In genomic region chr13:114161644-114162532, GRCh38 we compare ENCODE assay signal across 9 cellular contexts. TPM values are rescaled to one million over a fixed set of nuclear protein-coding genes. Genes with fewer than 3 reads are reported as not detected.
A peak's percentile ranks its signal among the peaks of the same experiment; 100 is the strongest.
DNase-seq lines count a peak whose midpoint lies in the region; ATAC-seq, FAIRE-seq and TF ChIP-seq lines count a peak whose summit lies in the region.
"Had no signal": no experiment of that assay in that cellular context is flagged by ENCODE, and none has a peak within 500 bp of the region (broad histone marks: within the 10 kb centered on the region; RNA-seq: fewer than 3 reads in every experiment).

No MANE protein-coding gene starts in this region.

- H3K4me3 Mint-ChIP-seq in activated CD4-positive, alpha-beta memory T cell treated with anti-CD3 and anti-CD28 coated beads, Interleukin-2, amount 10 ng/mL, durations not matched to agents 7 days and 5 days: peak overlapping the region; percentile 53
- peak overlapping the region; percentile 81 to 82 for H3K4me3 Mint-ChIP-seq in stimulated activated naive B cell treated with anti-CD40 and anti-IgM and Interleukin-4, amounts not matched to agents 10 μg/mL and 1 μg/mL and 100 μg/mL, for 72 hours

- POLR2A ChIA-PET in activated CD4-positive, alpha-beta memory T cell treated with anti-CD3 and anti-CD28 coated beads, Interleukin-2, amount 10 ng/mL, durations not matched to agents 7 days and 5 days (lab: Charles Lee): interaction anchor here (0.7 to 4.2 kb wide), 17 partner anchors 10 to 119 kb away, joined by 3 to 28 read pairs (median 4); partner anchors contain the start of gene RASA3

- H3K4me1 ChIP-seq in left ventricle myocardium inferior: peaks cover 21% of the 10 kb centered on the region

- ATAC-seq in stimulated activated naive B cell treated with anti-CD40 and anti-IgM and Interleukin-4, amounts not matched to agents 10 μg/mL and 1 μg/mL and 100 μg/mL, for 72 hours (replicated peaks): peak; percentile 71 to 80
- ATAC-seq in GM21717 (IDR thresholded peaks at IDR 0.05; ENCODE audit: unreplicated experiment): no peak

- H3K4me1 Mint-ChIP-seq in activated CD4-positive, alpha-beta memory T cell treated with anti-CD3 and anti-CD28 coated beads, Interleukin-2, amount 10 ng/mL, durations not matched to agents 7 days and 5 days: peaks cover 59% of the 10 kb centered on the region
- peaks cover 30 to 60% of the 10 kb centered on the region in 2 donors for H3K4me1 Mint-ChIP-seq in stimulated activated naive B cell treated with anti-CD40 and anti-IgM and Interleukin-4, amounts not matched to agents 10 μg/mL and 1 μg/mL and 100 μg/mL, for 72 hours

- H3K27me3 ChIP-seq in left ventricle myocardium inferior (ENCODE audit: low read depth): peaks cover 67% of the 10 kb centered on the region

- peak overlapping the region; percentile 76 for H3K27ac Mint-ChIP-seq in activated CD4-positive, alpha-beta memory T cell treated with anti-CD3 and anti-CD28 coated beads, Interleukin-2, amount 10 ng/mL, durations not matched to agents 7 days and 5 days
- peak overlapping the region; percentile 80 for H3K27ac Mint-ChIP-seq in stimulated activated naive B cell treated with anti-CD40 and anti-IgM and Interleukin-4, amounts not matched to agents 10 μg/mL and 1 μg/mL and 100 μg/mL, for 72 hours

- peaks cover 21% of the 10 kb centered on the region for H3K36me3 Mint-ChIP-seq in activated CD4-positive, alpha-beta memory T cell treated with anti-CD3 and anti-CD28 coated beads, Interleukin-2, amount 10 ng/mL, durations not matched to agents 7 days and 5 days (ENCODE audit: low read depth)
- H3K36me3 Mint-ChIP-seq in stimulated activated naive B cell treated with anti-CD40 and anti-IgM and Interleukin-4, amounts not matched to agents 10 μg/mL and 1 μg/mL and 100 μg/mL, for 72 hours: peaks cover 0 to 2% of the 10 kb centered on the region in 2 donors

- CTCF ChIA-PET in activated CD4-positive, alpha-beta memory T cell treated with anti-CD3 and anti-CD28 coated beads, Interleukin-2, amount 10 ng/mL, durations not matched to agents 7 days and 5 days (lab: Charles Lee): interaction anchor here (0.9 to 2.0 kb wide), 8 partner anchors 9 to 52 kb away, joined by 3 to 7 read pairs (median 4); no protein-coding TSS in a partner anchor

- no peak overlapping the region for H3K4me3 ChIP-seq in left ventricle myocardium inferior

- FAIRE-seq in HTR-8/SVneo (lab: Jason Lieb, UNC): no peak

- H3K27me3 Mint-ChIP-seq in activated CD4-positive, alpha-beta memory T cell treated with anti-CD3 and anti-CD28 coated beads, Interleukin-2, amount 10 ng/mL, durations not matched to agents 7 days and 5 days: peaks cover 32% of the 10 kb centered on the region
- H3K27me3 Mint-ChIP-seq in stimulated activated naive B cell treated with anti-CD40 and anti-IgM and Interleukin-4, amounts not matched to agents 10 μg/mL and 1 μg/mL and 100 μg/mL, for 72 hours: peaks cover 0 to 8% of the 10 kb centered on the region in 2 donors

- H3K27ac ChIP-seq in left ventricle myocardium inferior (replicated peaks): no peak overlapping the region

- no peaks in the 10 kb centered on the region for H3K9me3 ChIP-seq in left ventricle myocardium inferior (replicated peaks)

- no peak for TF ChIP-seq CTCF in left ventricle myocardium inferior (IDR thresholded peaks at IDR 0.05; ENCODE audit: borderline replicate concordance)

- no peaks in the 10 kb centered on the region for H3K9me3 Mint-ChIP-seq in activated CD4-positive, alpha-beta memory T cell treated with anti-CD3 and anti-CD28 coated beads, Interleukin-2, amount 10 ng/mL, durations not matched to agents 7 days and 5 days
- peaks cover 0 to 2% of the 10 kb centered on the region in 2 donors for H3K9me3 Mint-ChIP-seq in stimulated activated naive B cell treated with anti-CD40 and anti-IgM and Interleukin-4, amounts not matched to agents 10 μg/mL and 1 μg/mL and 100 μg/mL, for 72 hours

- H3K36me3 ChIP-seq in left ventricle myocardium inferior: no peaks in the 10 kb centered on the region

- DNase-seq in activated naive CD4-positive, alpha-beta T cell treated with Interleukin-2 at 50 U/mL for 16 hours: peak; percentile 30
- no peak for DNase-seq in activated naive CD4-positive, alpha-beta T cell treated with anti-CD3 and anti-CD28 coated beads, Interleukin-2, amount 50 U/mL, for 16 hours
- DNase-seq in activated CD4-positive, alpha-beta memory T cell treated with anti-CD3 and anti-CD28 coated beads, Interleukin-2, amount 10 ng/mL, durations not matched to agents 7 days and 5 days: peak; percentile 43
- DNase-seq in left ventricle myocardium inferior (peak; percentile 55), HTR-8/SVneo (ENCODE audit: insufficient read length, low spot score) (no peak), COLO668 (lab: John Stamatoyannopoulos, UW; ENCODE audit: unreplicated experiment) (no peak)
- DNase-seq in stimulated activated naive B cell treated with anti-CD40 and anti-IgM and Interleukin-4, amounts not matched to agents 10 μg/mL and 1 μg/mL and 100 μg/mL, for 72 hours: no peak

- intact Hi-C loops in left ventricle myocardium inferior (cut with micrococcal nuclease): no loop called here

RNA-seq across cellular contexts. Expression of gene CFAP97D2, which starts 17.2 kb away (rescaled TPM):
- not detected for total RNA-seq in activated CD4-positive, alpha-beta memory T cell treated with anti-CD3 and anti-CD28 coated beads, Interleukin-2, amount 10 ng/mL, durations not matched to agents 7 days and 5 days
- total RNA-seq in left ventricle myocardium inferior: not detected
- total RNA-seq: temporal lobe had no signal

RNA-seq across cellular contexts. Expression of gene RASA3, which starts 29.5 kb away (rescaled TPM):
- total RNA-seq in activated CD4-positive, alpha-beta memory T cell treated with anti-CD3 and anti-CD28 coated beads, Interleukin-2, amount 10 ng/mL, durations not matched to agents 7 days and 5 days: 10 to 100 TPM; 97.2 to 99.3 TPM
- 9.5 TPM for total RNA-seq in left ventricle myocardium inferior

Comparison
In these comparisons a context has a peak if more than half of its experiments do, and no peak if none do; other contexts are left out.
1. DNase-seq: peak in activated naive CD4-positive, alpha-beta T cell treated with Interleukin-2 at 50 U/mL for 16 hours (single experiment), activated CD4-positive, alpha-beta memory T cell treated with anti-CD3 and anti-CD28 coated beads, Interleukin-2, amount 10 ng/mL, durations not matched to agents 7 days and 5 days (single experiment) and left ventricle myocardium inferior (single experiment); none in activated naive CD4-positive, alpha-beta T cell treated with anti-CD3 and anti-CD28 coated beads, Interleukin-2, amount 50 U/mL, for 16 hours (single experiment), stimulated activated naive B cell treated with anti-CD40 and anti-IgM and Interleukin-4, amounts not matched to agents 10 μg/mL and 1 μg/mL and 100 μg/mL, for 72 hours (single experiment), HTR-8/SVneo (single experiment) and COLO668 (single experiment).